ENCODE assay signal across 12 cellular contexts in the genomic region with DNA sequence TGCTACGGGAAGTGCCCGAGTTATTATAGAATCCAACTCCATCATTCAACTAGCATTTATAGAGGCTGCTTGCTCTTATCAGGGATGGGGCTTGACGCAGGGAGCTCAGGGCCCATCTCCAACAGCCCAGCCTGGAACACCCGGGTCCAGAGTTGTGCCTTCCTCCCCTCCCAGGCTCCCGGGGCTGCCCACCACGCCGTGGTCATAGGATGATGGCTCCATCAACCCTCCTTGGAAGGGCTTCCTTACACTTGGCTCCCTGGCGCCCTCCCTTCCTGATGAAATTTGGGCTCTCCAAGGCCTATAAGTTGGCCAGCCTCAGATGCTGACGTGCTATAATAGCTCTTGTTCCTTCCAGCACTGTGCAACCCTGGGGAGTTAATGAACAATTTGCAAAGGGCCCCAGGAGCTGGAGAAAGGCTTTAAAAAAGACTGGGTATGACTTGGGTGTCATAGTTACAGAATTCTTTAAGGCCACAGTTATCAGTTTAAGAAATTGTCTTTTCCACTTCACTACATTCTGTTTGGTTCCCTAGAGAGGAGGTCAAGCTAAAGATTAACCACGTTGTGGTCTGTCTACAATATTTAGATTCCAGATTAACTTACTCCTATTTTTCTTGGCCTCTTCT. TPM values are rescaled to one million over a fixed set of nuclear protein-coding genes. Genes with fewer than 3 reads are reported as not detected.
A peak's percentile ranks its signal among the peaks of the same experiment; 100 is the strongest.
DNase-seq lines count a peak whose midpoint lies in the region; ATAC-seq lines count a peak whose summit lies in the region.
"Had no signal": no experiment of that assay in that cellular context is flagged by ENCODE, and none has a peak within 500 bp of the region (broad histone marks: within the 10 kb centered on the region; RNA-seq: fewer than 3 reads in every experiment).

No MANE protein-coding gene starts in this region.

- ATAC-seq in GM21423 (IDR thresholded peaks at IDR 0.05; ENCODE audit: unreplicated experiment) (peak; percentile 52), HG03460 (IDR thresholded peaks at IDR 0.05; ENCODE audit: unreplicated experiment) (peak; percentile 65)
- ATAC-seq: stimulated activated memory B cell treated with anti-CD40 and anti-IgM and Interleukin-4, amounts not matched to agents 10 μg/mL and 1 μg/mL and 100 μg/mL, for 72 hours had no signal

- DNase-seq in Caki2 (ENCODE audit: low read depth) = peak; percentile 97
- DNase-seq in kidney glomerular epithelial cell (lab: John Stamatoyannopoulos, UW) = peak; percentile 99
- DNase-seq in NCI-H345 treated with DMSO at 0.1 percent for 48 hours (lab: John Stamatoyannopoulos, UW; ENCODE audit: unreplicated experiment) = no peak
- no peak for DNase-seq in MV-4-11 (lab: John Stamatoyannopoulos, UW)
- DNase-seq in HCEC 1CT = no peak
- DNase-seq in RPMI8226 = no peak
- DNase-seq: activated CD4-positive, alpha-beta T cell treated with anti-CD3 and anti-CD28 coated beads for 1 hour; DMS53; stimulated activated CD4-positive, alpha-beta T cell treated with anti-CD3 and anti-CD28 coated beads, Interleukin-4, amount 100 ng/mL, for 24 hours had no signal

- in situ Hi-C loops in Caki2 (cut with HindIII; ENCODE audit: low pct_unique_long_range_greater_than_20kb, low sequenced_read_pairs) = no loop called here

RNA-seq across cellular contexts. Expression of a gene that starts 42.5 kb away (rescaled TPM):
- 4.6 and 4.8 TPM in 2 replicates for total RNA-seq in Caki2 (2014; rRNA removed; shearing (Covaris generic); ENCODE audit: low replicate concordance)

Comparison
In these comparisons a context has a peak if more than half of its experiments do, and no peak if none do; other contexts are left out.
1. DNase-seq: peak in Caki2 (single experiment) and kidney glomerular epithelial cell (single experiment); none in NCI-H345 treated with DMSO at 0.1 percent for 48 hours (single experiment), MV-4-11 (single experiment), HCEC 1CT (single experiment) and RPMI8226 (single experiment).